Comparison of ENCODE assay signal across 1 cellular context in the genomic region with DNA sequence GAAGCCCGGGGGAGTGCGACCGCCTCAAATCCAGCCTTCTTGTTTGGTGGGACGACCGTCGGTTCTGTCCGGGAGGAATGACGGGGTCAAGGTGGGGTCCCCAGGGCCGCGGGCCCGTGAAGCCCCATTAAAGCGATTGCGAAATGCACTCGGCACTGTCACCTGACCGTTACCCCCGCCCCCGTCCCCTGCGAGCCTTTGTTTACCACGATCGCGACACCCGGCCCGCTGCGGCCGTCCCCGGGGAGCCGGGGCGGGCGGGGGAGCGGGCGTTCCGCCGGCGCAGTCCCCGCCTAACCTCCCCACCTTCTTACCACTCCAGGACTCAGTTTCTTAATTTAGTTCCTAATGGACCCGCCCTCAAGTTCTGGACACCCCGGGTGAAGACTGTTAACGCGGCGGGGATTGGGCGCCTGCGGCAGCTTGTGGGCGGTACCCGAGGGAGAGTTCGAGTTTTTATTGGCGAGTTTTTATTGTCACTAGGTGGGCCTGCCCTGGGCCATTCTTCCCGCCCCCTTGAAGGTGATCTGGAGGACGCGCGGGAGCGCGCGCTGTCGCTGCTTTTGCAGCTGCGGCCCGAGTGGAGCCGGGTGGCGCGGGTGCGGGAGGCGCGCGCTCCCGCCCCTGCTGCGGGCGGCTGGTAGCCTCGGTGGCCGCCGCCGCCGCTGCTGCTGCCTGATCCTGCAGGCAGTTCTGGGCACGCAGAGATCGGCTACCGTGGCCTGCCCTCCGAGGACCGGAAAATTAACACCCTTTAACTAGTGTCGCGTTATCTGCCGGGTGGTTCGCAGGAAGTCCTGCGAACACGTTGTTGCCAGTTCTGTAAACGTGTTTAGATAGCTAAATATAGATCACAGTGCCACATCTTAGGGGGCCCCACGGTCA.
TF ChIP-seq lines count a peak whose summit lies in the region.

No MANE protein-coding gene starts in this region.

TF ChIP-seq in liver, 16 proteins besides CTCF, POLR2A, EP300 and RAD21 (continued from another document):
- TF ChIP-seq, protein P1, sequence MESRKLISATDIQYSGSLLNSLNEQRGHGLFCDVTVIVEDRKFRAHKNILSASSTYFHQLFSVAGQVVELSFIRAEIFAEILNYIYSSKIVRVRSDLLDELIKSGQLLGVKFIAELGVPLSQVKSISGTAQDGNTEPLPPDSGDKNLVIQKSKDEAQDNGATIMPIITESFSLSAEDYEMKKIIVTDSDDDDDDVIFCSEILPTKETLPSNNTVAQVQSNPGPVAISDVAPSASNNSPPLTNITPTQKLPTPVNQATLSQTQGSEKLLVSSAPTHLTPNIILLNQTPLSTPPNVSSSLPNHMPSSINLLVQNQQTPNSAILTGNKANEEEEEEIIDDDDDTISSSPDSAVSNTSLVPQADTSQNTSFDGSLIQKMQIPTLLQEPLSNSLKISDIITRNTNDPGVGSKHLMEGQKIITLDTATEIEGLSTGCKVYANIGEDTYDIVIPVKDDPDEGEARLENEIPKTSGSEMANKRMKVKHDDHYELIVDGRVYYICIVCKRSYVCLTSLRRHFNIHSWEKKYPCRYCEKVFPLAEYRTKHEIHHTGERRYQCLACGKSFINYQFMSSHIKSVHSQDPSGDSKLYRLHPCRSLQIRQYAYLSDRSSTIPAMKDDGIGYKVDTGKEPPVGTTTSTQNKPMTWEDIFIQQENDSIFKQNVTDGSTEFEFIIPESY (IDR thresholded peaks at IDR 0.05) = peak; percentile 14
- TF ChIP-seq RXRA (IDR thresholded peaks at IDR 0.05) (peak; percentile 59 to 69), HNF4G (IDR thresholded peaks at IDR 0.05) (peak; percentile 34), JUND (IDR thresholded peaks at IDR 0.05) (no peak), NR2F2 (IDR thresholded peaks at IDR 0.05) (no peak), HNF4A (conservative IDR thresholded peaks at IDR 0.05) (peak; percentile 54 to 65), SP1 (IDR thresholded peaks at IDR 0.05) (peak; percentile 81)
